Comparison of ENCODE assay signal across 2 cellular contexts in genomic region chr5:88952996-88953643, GRCh38.
TF ChIP-seq lines count a peak whose summit lies in the region.

No MANE protein-coding gene starts in this region.

TF ChIP-seq in GM12878, 131 proteins besides CTCF, POLR2A, EP300 and RAD21 (continued from another document):
- peak; percentile 16; the same call in 1 of the 2 replicates for TF ChIP-seq FOXM1 (IDR thresholded peaks at IDR 0.05; ENCODE audit: low read depth, low read length)
- TF ChIP-seq RUNX3 (IDR thresholded peaks at IDR 0.05; ENCODE audit: low read length) = peak; percentile 70
- TF ChIP-seq TCF3 (IDR thresholded peaks at IDR 0.05; ENCODE audit: borderline replicate concordance, insufficient read depth, low read depth, low read length) = no peak

TF ChIP-seq in HepG2, 621 proteins besides CTCF, POLR2A, EP300 and RAD21 (continued from another document):
- TF ChIP-seq, protein P1, sequence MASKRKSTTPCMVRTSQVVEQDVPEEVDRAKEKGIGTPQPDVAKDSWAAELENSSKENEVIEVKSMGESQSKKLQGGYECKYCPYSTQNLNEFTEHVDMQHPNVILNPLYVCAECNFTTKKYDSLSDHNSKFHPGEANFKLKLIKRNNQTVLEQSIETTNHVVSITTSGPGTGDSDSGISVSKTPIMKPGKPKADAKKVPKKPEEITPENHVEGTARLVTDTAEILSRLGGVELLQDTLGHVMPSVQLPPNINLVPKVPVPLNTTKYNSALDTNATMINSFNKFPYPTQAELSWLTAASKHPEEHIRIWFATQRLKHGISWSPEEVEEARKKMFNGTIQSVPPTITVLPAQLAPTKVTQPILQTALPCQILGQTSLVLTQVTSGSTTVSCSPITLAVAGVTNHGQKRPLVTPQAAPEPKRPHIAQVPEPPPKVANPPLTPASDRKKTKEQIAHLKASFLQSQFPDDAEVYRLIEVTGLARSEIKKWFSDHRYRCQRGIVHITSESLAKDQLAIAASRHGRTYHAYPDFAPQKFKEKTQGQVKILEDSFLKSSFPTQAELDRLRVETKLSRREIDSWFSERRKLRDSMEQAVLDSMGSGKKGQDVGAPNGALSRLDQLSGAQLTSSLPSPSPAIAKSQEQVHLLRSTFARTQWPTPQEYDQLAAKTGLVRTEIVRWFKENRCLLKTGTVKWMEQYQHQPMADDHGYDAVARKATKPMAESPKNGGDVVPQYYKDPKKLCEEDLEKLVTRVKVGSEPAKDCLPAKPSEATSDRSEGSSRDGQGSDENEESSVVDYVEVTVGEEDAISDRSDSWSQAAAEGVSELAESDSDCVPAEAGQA (IDR thresholded peaks at IDR 0.05; ENCODE audit: low read depth) = no peak
- TF ChIP-seq, protein P1 (CRISPR knock-in tag; IDR thresholded peaks at IDR 0.05; ENCODE audit: borderline replicate concordance) = no peak
- TF ChIP-seq KLF16 (CRISPR knock-in tag; IDR thresholded peaks at IDR 0.05) = no peak
- TF ChIP-seq, protein P2, sequence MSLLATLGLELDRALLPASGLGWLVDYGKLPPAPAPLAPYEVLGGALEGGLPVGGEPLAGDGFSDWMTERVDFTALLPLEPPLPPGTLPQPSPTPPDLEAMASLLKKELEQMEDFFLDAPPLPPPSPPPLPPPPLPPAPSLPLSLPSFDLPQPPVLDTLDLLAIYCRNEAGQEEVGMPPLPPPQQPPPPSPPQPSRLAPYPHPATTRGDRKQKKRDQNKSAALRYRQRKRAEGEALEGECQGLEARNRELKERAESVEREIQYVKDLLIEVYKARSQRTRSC (CRISPR knock-in tag; IDR thresholded peaks at IDR 0.05; ENCODE audit: low read depth) = no peak
- TF ChIP-seq ZFYVE20 (CRISPR knock-in tag; IDR thresholded peaks at IDR 0.05; ENCODE audit: borderline replicate concordance, low read depth) = no peak
- TF ChIP-seq CCAR2 (optimal IDR thresholded peaks at IDR 0.05; ENCODE audit: low read depth, low read length) = no peak
- no peak for TF ChIP-seq CERS6 (CRISPR knock-in tag; IDR thresholded peaks at IDR 0.05)
- no peak for TF ChIP-seq ZZZ3 (CRISPR knock-in tag; IDR thresholded peaks at IDR 0.05; ENCODE audit: borderline replicate concordance)
- TF ChIP-seq DMTF1 (CRISPR knock-in tag; IDR thresholded peaks at IDR 0.05) = no peak
- no peak for TF ChIP-seq MEIS1 (CRISPR knock-in tag; IDR thresholded peaks at IDR 0.05; ENCODE audit: borderline replicate concordance)
- TF ChIP-seq ZNF24 (IDR thresholded peaks at IDR 0.05) = no peak
- no peak for TF ChIP-seq SMAD3 (CRISPR knock-in tag; IDR thresholded peaks at IDR 0.05)
- no peak for TF ChIP-seq ELF1 (CRISPR knock-in tag; IDR thresholded peaks at IDR 0.05)
- TF ChIP-seq ARNT (IDR thresholded peaks at IDR 0.05) = no peak
- TF ChIP-seq, protein P3, sequence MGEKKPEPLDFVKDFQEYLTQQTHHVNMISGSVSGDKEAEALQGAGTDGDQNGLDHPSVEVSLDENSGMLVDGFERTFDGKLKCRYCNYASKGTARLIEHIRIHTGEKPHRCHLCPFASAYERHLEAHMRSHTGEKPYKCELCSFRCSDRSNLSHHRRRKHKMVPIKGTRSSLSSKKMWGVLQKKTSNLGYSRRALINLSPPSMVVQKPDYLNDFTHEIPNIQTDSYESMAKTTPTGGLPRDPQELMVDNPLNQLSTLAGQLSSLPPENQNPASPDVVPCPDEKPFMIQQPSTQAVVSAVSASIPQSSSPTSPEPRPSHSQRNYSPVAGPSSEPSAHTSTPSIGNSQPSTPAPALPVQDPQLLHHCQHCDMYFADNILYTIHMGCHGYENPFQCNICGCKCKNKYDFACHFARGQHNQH (CRISPR knock-in tag; IDR thresholded peaks at IDR 0.05) = no peak
- no peak for TF ChIP-seq GABPB1 (CRISPR knock-in tag; IDR thresholded peaks at IDR 0.05)
- no peak for TF ChIP-seq ZNF75D (CRISPR knock-in tag; IDR thresholded peaks at IDR 0.05; ENCODE audit: borderline replicate concordance)
- no peak for TF ChIP-seq TBL1XR1 (IDR thresholded peaks at IDR 0.05; ENCODE audit: borderline replicate concordance, low read length, partially characterized antibody)
